ENCODE assay signal across 8 cellular contexts in genomic region chr16:26645629-26646028, GRCh38.
A peak's percentile ranks its signal among the peaks of the same experiment; 100 is the strongest.
DNase-seq lines count a peak whose midpoint lies in the region; TF ChIP-seq lines count a peak whose summit lies in the region.

No MANE protein-coding gene starts in this region.

- in situ Hi-C loops in HAP-1 (cut with MboI; ENCODE audit: low sequenced_read_pairs), result no loop called here

- peak overlapping the region; percentile 42 for H3K4me3 Mint-ChIP-seq in activated CD4-positive, alpha-beta T cell treated with anti-CD3 and anti-CD28 coated beads, Interleukin-2, amount 10 ng/mL, durations not matched to agents 24 days and 14 days
- H3K4me3 Mint-ChIP-seq in glutamatergic neuron (ENCODE audit: unreplicated experiment), result no peak overlapping the region

- H3K27ac Mint-ChIP-seq in activated CD4-positive, alpha-beta T cell treated with anti-CD3 and anti-CD28 coated beads, Interleukin-2, amount 10 ng/mL, durations not matched to agents 24 days and 14 days, result peak overlapping the region; percentile 55
- H3K27ac Mint-ChIP-seq in glutamatergic neuron (ENCODE audit: unreplicated experiment), result no peak overlapping the region

- peaks cover 3% of the 10 kb centered on the region for H3K36me3 Mint-ChIP-seq in activated CD4-positive, alpha-beta T cell treated with anti-CD3 and anti-CD28 coated beads, Interleukin-2, amount 10 ng/mL, durations not matched to agents 24 days and 14 days (ENCODE audit: low read depth)
- no peaks in the 10 kb centered on the region for H3K36me3 Mint-ChIP-seq in glutamatergic neuron (ENCODE audit: unreplicated experiment)

- no peaks in the 10 kb centered on the region for H3K9me3 Mint-ChIP-seq in activated CD4-positive, alpha-beta T cell treated with anti-CD3 and anti-CD28 coated beads, Interleukin-2, amount 10 ng/mL, durations not matched to agents 24 days and 14 days
- no peaks in the 10 kb centered on the region for H3K9me3 Mint-ChIP-seq in glutamatergic neuron (ENCODE audit: unreplicated experiment)

- no peak overlapping the region for H3K9ac ChIP-seq in colonic mucosa (ENCODE audit: low read depth in 2 of 2, low read length in 2 of 2)

- H3K27me3 Mint-ChIP-seq in activated CD4-positive, alpha-beta T cell treated with anti-CD3 and anti-CD28 coated beads, Interleukin-2, amount 10 ng/mL, durations not matched to agents 24 days and 14 days, result no peaks in the 10 kb centered on the region
- H3K27me3 Mint-ChIP-seq in glutamatergic neuron (ENCODE audit: unreplicated experiment), result peaks cover 5% of the 10 kb centered on the region

- H3K4me1 Mint-ChIP-seq in activated CD4-positive, alpha-beta T cell treated with anti-CD3 and anti-CD28 coated beads, Interleukin-2, amount 10 ng/mL, durations not matched to agents 24 days and 14 days, result peaks cover 50% of the 10 kb centered on the region
- no peaks in the 10 kb centered on the region for H3K4me1 Mint-ChIP-seq in glutamatergic neuron (ENCODE audit: low read depth, unreplicated experiment)

- H3K4me3 ChIP-seq in colonic mucosa (no peak overlapping the region), HAP-1 (no peak overlapping the region)

- H3K36me3 ChIP-seq in colonic mucosa (no peaks in the 10 kb centered on the region), HAP-1 (replicated peaks) (no peaks in the 10 kb centered on the region)

- TF ChIP-seq CTCF in glutamatergic neuron (IDR thresholded peaks at IDR 0.05; ENCODE audit: partially characterized antibody, unreplicated experiment) (peak; percentile 49), GM20000 (IDR thresholded peaks at IDR 0.05; ENCODE audit: extremely low read depth, missing control alignments) (no peak), colonic mucosa (IDR thresholded peaks at IDR 0.05) (no peak)

- H3K4me1 ChIP-seq in colonic mucosa (no peaks in the 10 kb centered on the region), HAP-1 (no peaks in the 10 kb centered on the region)

- intact Hi-C loops in activated CD4-positive, alpha-beta T cell treated with anti-CD3 and anti-CD28 coated beads, Interleukin-2, amount 10 ng/mL, durations not matched to agents 24 days and 14 days (cut with micrococcal nuclease), result loop anchor here (10.0 kb wide), 2 partner anchors 51 to 151 kb away; no protein-coding TSS in a partner anchor
- intact Hi-C loops in colonic mucosa (cut with DNase I), result no loop called here

- H3K27ac ChIP-seq in colonic mucosa, result no peak overlapping the region

- DNase-seq in HuH-7 (ENCODE audit: low spot score), result peak; percentile 30
- peak; percentile 90 for DNase-seq in activated CD4-positive, alpha-beta T cell treated with anti-CD3 and anti-CD28 coated beads, Interleukin-2, amount 10 ng/mL, durations not matched to agents 24 days and 14 days
- DNase-seq in glutamatergic neuron, result peak; percentile 62
- peak; percentile 19 for DNase-seq in stimulated activated CD8-positive, alpha-beta memory T cell treated with anti-CD3 and anti-CD28 coated beads, Interleukin-15, amount 100 ng/mL, for 1 hour (ENCODE audit: low read depth)
- no peak for DNase-seq in GM20000 (ENCODE audit: low spot score)
- no peak for DNase-seq in colonic mucosa
- no peak for DNase-seq in HCEC 1CT
- no peak for DNase-seq in HAP-1 (ENCODE audit: low spot score in 2 of 2)

- H3K9me3 ChIP-seq in colonic mucosa (no peaks in the 10 kb centered on the region), HAP-1 (no peaks in the 10 kb centered on the region)

- H3K27me3 ChIP-seq in colonic mucosa, result no peaks in the 10 kb centered on the region
- H3K27me3 ChIP-seq in HAP-1 (ENCODE audit: low read depth), result no peaks in the 10 kb centered on the region

Comparison
In these comparisons a context has a peak if more than half of its experiments do, and no peak if none do; other contexts are left out.
1. DNase-seq: peak in HuH-7 (single experiment), activated CD4-positive, alpha-beta T cell treated with anti-CD3 and anti-CD28 coated beads, Interleukin-2, amount 10 ng/mL, durations not matched to agents 24 days and 14 days (single experiment), glutamatergic neuron (single experiment) and stimulated activated CD8-positive, alpha-beta memory T cell treated with anti-CD3 and anti-CD28 coated beads, Interleukin-15, amount 100 ng/mL, for 1 hour (single experiment); none in GM20000 (single experiment), colonic mucosa (single experiment), HCEC 1CT (single experiment) and HAP-1 (0 of 2).